8 cellular contexts compared by ENCODE assay signal in genomic region chr4:164977243-164978164, GRCh38. TPM values are rescaled to one million over a fixed set of nuclear protein-coding genes. Genes with fewer than 3 reads are reported as not detected.
A peak's percentile ranks its signal among the peaks of the same experiment; 100 is the strongest.
DNase-seq lines count a peak whose midpoint lies in the region; ATAC-seq and TF ChIP-seq lines count a peak whose summit lies in the region.

TRIM61 (minus strand) TSS chr4:164977657; CDS start chr4:164970002, 7,655 bp downstream.

- peaks cover 2% of the 10 kb centered on the region for H3K36me3 Mint-ChIP-seq in activated CD4-positive, alpha-beta T cell treated with anti-CD3 and anti-CD28 coated beads, Interleukin-2, amount 10 ng/mL, durations not matched to agents 7 days and 5 days (ENCODE audit: low read depth)
- peaks cover 8% of the 10 kb centered on the region for H3K36me3 Mint-ChIP-seq in nephron (ENCODE audit: low read depth)

- no peak for TF ChIP-seq CTCF in nephron (IDR thresholded peaks at IDR 0.05; ENCODE audit: unreplicated experiment in 3 of 3)

- peaks cover 7% of the 10 kb centered on the region for H3K4me1 Mint-ChIP-seq in activated CD4-positive, alpha-beta T cell treated with anti-CD3 and anti-CD28 coated beads, Interleukin-2, amount 10 ng/mL, durations not matched to agents 7 days and 5 days
- peaks cover 6% of the 10 kb centered on the region for H3K4me1 Mint-ChIP-seq in nephron

- no peaks in the 10 kb centered on the region for H3K4me1 ChIP-seq in effector memory CD4-positive, alpha-beta T cell (ENCODE audit: control insufficient read depth, insufficient read depth, low read length, poor library complexity, severe bottlenecking)
- H3K4me1 ChIP-seq in subcutaneous abdominal adipose tissue (ENCODE audit: control insufficient read depth in 5 of 5, insufficient read depth in 5 of 5, low read length in 5 of 5): peaks cover 0 to 21% (median 14%) of the 10 kb centered on the region in 5 donors

- peak; percentile 55 for DNase-seq in activated CD4-positive, alpha-beta T cell treated with anti-CD3 and anti-CD28 coated beads, Interleukin-2, amount 10 ng/mL, durations not matched to agents 7 days and 5 days
- peak in 1 of 3 donors; percentile 8 for DNase-seq in effector memory CD4-positive, alpha-beta T cell
- DNase-seq in NCI-H1417 (lab: John Stamatoyannopoulos, UW) (no peak), superior temporal gyrus (ENCODE audit: extremely low spot score) (no peak)

- no peaks in the 10 kb centered on the region for H3K27me3 ChIP-seq in effector memory CD4-positive, alpha-beta T cell (replicated peaks; ENCODE audit: control insufficient read depth, insufficient read depth, low read length, poor library complexity, severe bottlenecking)
- H3K27me3 ChIP-seq in subcutaneous abdominal adipose tissue (ENCODE audit: control insufficient read depth in 5 of 5, insufficient read depth in 4 of 5, low read length in 5 of 5): no peaks in the 10 kb centered on the region

- H3K27ac ChIP-seq in effector memory CD4-positive, alpha-beta T cell (ENCODE audit: insufficient read depth, low read length, poor library complexity, severe bottlenecking): no peak within 1 kb of the TSS
- H3K27ac ChIP-seq in subcutaneous abdominal adipose tissue (ENCODE audit: low read depth, low read length): no peak within 1 kb of the TSS

- peaks cover 1% of the 10 kb centered on the region for H3K27me3 Mint-ChIP-seq in activated CD4-positive, alpha-beta T cell treated with anti-CD3 and anti-CD28 coated beads, Interleukin-2, amount 10 ng/mL, durations not matched to agents 7 days and 5 days
- no peaks in the 10 kb centered on the region for H3K27me3 Mint-ChIP-seq in nephron (ENCODE audit: low read depth)

- peak within 1 kb of the TSS; percentile 72 for H3K4me3 Mint-ChIP-seq in activated CD4-positive, alpha-beta T cell treated with anti-CD3 and anti-CD28 coated beads, Interleukin-2, amount 10 ng/mL, durations not matched to agents 7 days and 5 days
- H3K4me3 Mint-ChIP-seq in nephron: peak within 1 kb of the TSS; percentile 84 to 89 (median 87)

- H3K27ac Mint-ChIP-seq in activated CD4-positive, alpha-beta T cell treated with anti-CD3 and anti-CD28 coated beads, Interleukin-2, amount 10 ng/mL, durations not matched to agents 7 days and 5 days: peak within 1 kb of the TSS; percentile 47
- H3K27ac Mint-ChIP-seq in nephron: peak within 1 kb of the TSS; percentile 13 to 65 (median 59)

- no peaks in the 10 kb centered on the region for H3K36me3 ChIP-seq in effector memory CD4-positive, alpha-beta T cell (ENCODE audit: control insufficient read depth, insufficient read depth, low read length)
- no peaks in the 10 kb centered on the region for H3K36me3 ChIP-seq in subcutaneous abdominal adipose tissue (ENCODE audit: control insufficient read depth in 5 of 5, insufficient read depth in 5 of 5, low read length in 5 of 5)

- peak within 1 kb of the TSS in 4 of 5 donors; percentile 72 to 91 (median 84) for H3K9ac ChIP-seq in subcutaneous abdominal adipose tissue (ENCODE audit: low read length in 5 of 5)

- peak; percentile 97 for ATAC-seq in GM18867 (IDR thresholded peaks at IDR 0.05; ENCODE audit: unreplicated experiment)
- peak; percentile 100 for ATAC-seq in HG03039 (IDR thresholded peaks at IDR 0.05; ENCODE audit: unreplicated experiment)

- H3K4me3 ChIP-seq in effector memory CD4-positive, alpha-beta T cell (ENCODE audit: insufficient read depth, low read depth, low read length, poor library complexity, severe bottlenecking): peak within 1 kb of the TSS; percentile 3
- peak within 1 kb of the TSS; percentile 63 to 91 (median 78) for H3K4me3 ChIP-seq in subcutaneous abdominal adipose tissue (ENCODE audit: low read depth in 1 of 5, low read length in 5 of 5)

- no peaks in the 10 kb centered on the region for H3K9me3 ChIP-seq in effector memory CD4-positive, alpha-beta T cell (ENCODE audit: control insufficient read depth, low read length)
- no peaks in the 10 kb centered on the region for H3K9me3 ChIP-seq in subcutaneous abdominal adipose tissue (ENCODE audit: control insufficient read depth in 5 of 5, low read length in 5 of 5)

- CTCF ChIA-PET in activated CD4-positive, alpha-beta T cell treated with anti-CD3 and anti-CD28 coated beads, Interleukin-2, amount 10 ng/mL, durations not matched to agents 7 days and 5 days (lab: Charles Lee): interaction anchor here (0.8 kb wide), 1 partner anchor 9 kb away, joined by 3 read pairs; no protein-coding TSS in a partner anchor

- peaks cover 2% of the 10 kb centered on the region for H3K9me3 Mint-ChIP-seq in activated CD4-positive, alpha-beta T cell treated with anti-CD3 and anti-CD28 coated beads, Interleukin-2, amount 10 ng/mL, durations not matched to agents 7 days and 5 days
- H3K9me3 Mint-ChIP-seq in nephron: no peaks in the 10 kb centered on the region

- POLR2A ChIA-PET in activated CD4-positive, alpha-beta T cell treated with anti-CD3 and anti-CD28 coated beads, Interleukin-2, amount 10 ng/mL, durations not matched to agents 7 days and 5 days (lab: Charles Lee): no interaction called here

RNA-seq across cellular contexts. Expression of gene TRIM61, which starts in this region (rescaled TPM):
- 1 to 10 TPM; 1.1 to 1.3 TPM for total RNA-seq in activated CD4-positive, alpha-beta T cell treated with anti-CD3 and anti-CD28 coated beads, Interleukin-2, amount 10 ng/mL, durations not matched to agents 7 days and 5 days
